9 cellular contexts compared by ENCODE assay signal in genomic region chr17:62626719-62627218, GRCh38. TPM values are rescaled to one million over a fixed set of nuclear protein-coding genes. Genes with fewer than 3 reads are reported as not detected.
DNase-seq lines count a peak whose midpoint lies in the region; ATAC-seq and TF ChIP-seq lines count a peak whose summit lies in the region.
"Had no signal": no experiment of that assay in that cellular context is flagged by ENCODE, and none has a peak within 500 bp of the region (broad histone marks: within the 10 kb centered on the region; RNA-seq: fewer than 3 reads in every experiment).

No MANE protein-coding gene starts in this region.

- H3K27ac ChIP-seq in neural progenitor cell = no peak overlapping the region
- H3K27ac ChIP-seq: foreskin keratinocyte had no signal

- H3K36me3 Mint-ChIP-seq in activated naive CD4-positive, alpha-beta T cell treated with anti-CD3 and anti-CD28 coated beads, Interleukin-2, amount 10 ng/mL, durations not matched to agents 7 days and 5 days = no peaks in the 10 kb centered on the region
- peaks cover 1% of the 10 kb centered on the region for H3K36me3 Mint-ChIP-seq in T-helper 2 cell treated with Interferon-gamma antibody and Interleukin-4, amounts not matched to agents 5 μg/mL and 100 μg/mL, for 36 hours (ENCODE audit: low read depth)
- H3K36me3 Mint-ChIP-seq in neural progenitor cell = peaks cover 2% of the 10 kb centered on the region

- no peak overlapping the region for H3K27ac Mint-ChIP-seq in activated naive CD4-positive, alpha-beta T cell treated with anti-CD3 and anti-CD28 coated beads, Interleukin-2, amount 10 ng/mL, durations not matched to agents 7 days and 5 days
- no peak overlapping the region for H3K27ac Mint-ChIP-seq in T-helper 2 cell treated with Interferon-gamma antibody and Interleukin-4, amounts not matched to agents 5 μg/mL and 100 μg/mL, for 36 hours
- peak overlapping the region; percentile 86 for H3K27ac Mint-ChIP-seq in neural progenitor cell

- peaks cover 31% of the 10 kb centered on the region for H3K4me1 ChIP-seq in neural progenitor cell
- H3K4me1 ChIP-seq: foreskin keratinocyte had no signal

- no peaks in the 10 kb centered on the region for H3K27me3 ChIP-seq in neural progenitor cell
- H3K27me3 ChIP-seq: foreskin keratinocyte had no signal

- peaks cover 39% of the 10 kb centered on the region for H3K79me2 ChIP-seq in neural progenitor cell (ENCODE audit: low read depth)

- no peaks in the 10 kb centered on the region for H3K9me3 Mint-ChIP-seq in activated naive CD4-positive, alpha-beta T cell treated with anti-CD3 and anti-CD28 coated beads, Interleukin-2, amount 10 ng/mL, durations not matched to agents 7 days and 5 days
- H3K9me3 Mint-ChIP-seq in T-helper 2 cell treated with Interferon-gamma antibody and Interleukin-4, amounts not matched to agents 5 μg/mL and 100 μg/mL, for 36 hours = no peaks in the 10 kb centered on the region
- no peaks in the 10 kb centered on the region for H3K9me3 Mint-ChIP-seq in neural progenitor cell

- H3K9me3 ChIP-seq in neural progenitor cell (ENCODE audit: low read depth) = no peaks in the 10 kb centered on the region

- CTCF ChIA-PET in activated naive CD4-positive, alpha-beta T cell treated with anti-CD3 and anti-CD28 coated beads, Interleukin-2, amount 10 ng/mL, durations not matched to agents 7 days and 5 days (lab: Charles Lee) = no interaction called here

- TF ChIP-seq CTCF in fibroblast of the aortic adventitia (IDR thresholded peaks at IDR 0.05; ENCODE audit: insufficient read depth, low read length) (no peak), neural progenitor cell (IDR thresholded peaks at IDR 0.05) (no peak)

- H3K4me2 ChIP-seq in neural progenitor cell = peak overlapping the region; percentile 87

- H3K4me1 Mint-ChIP-seq in activated naive CD4-positive, alpha-beta T cell treated with anti-CD3 and anti-CD28 coated beads, Interleukin-2, amount 10 ng/mL, durations not matched to agents 7 days and 5 days = peaks cover 7% of the 10 kb centered on the region
- H3K4me1 Mint-ChIP-seq in T-helper 2 cell treated with Interferon-gamma antibody and Interleukin-4, amounts not matched to agents 5 μg/mL and 100 μg/mL, for 36 hours (ENCODE audit: low read depth) = peaks cover 5% of the 10 kb centered on the region
- H3K4me1 Mint-ChIP-seq in neural progenitor cell = peaks cover 31% of the 10 kb centered on the region

- no peak for DNase-seq in activated naive CD4-positive, alpha-beta T cell treated with anti-CD3 and anti-CD28 coated beads, Interleukin-2, amount 10 ng/mL, durations not matched to agents 7 days and 5 days
- no peak for DNase-seq in activated naive CD4-positive, alpha-beta T cell treated with Interleukin-2 at 50 U/mL for 16 hours
- DNase-seq in T-helper 2 cell treated with Interferon-gamma antibody and Interleukin-4, amounts not matched to agents 5 μg/mL and 100 μg/mL, for 36 hours (ENCODE audit: low spot score) = no peak
- DNase-seq in fibroblast of the aortic adventitia (ENCODE audit: low read depth) (peak; percentile 93), neural progenitor cell (ENCODE audit: low spot score) (peak; percentile 89), GM19238 (ENCODE audit: insufficient read length, low spot score) (no peak)

- peak overlapping the region; percentile 84 for H3K4me3 ChIP-seq in fibroblast of the aortic adventitia (ENCODE audit: low read depth, low read length)
- H3K4me3 ChIP-seq in neural progenitor cell = peak overlapping the region; percentile 83

- no peak overlapping the region for H3K9ac ChIP-seq in neural progenitor cell

- peaks cover 31% of the 10 kb centered on the region for H3F3A ChIP-seq in neural progenitor cell (ENCODE audit: low read depth)

- H4K20me1 ChIP-seq in neural progenitor cell (ENCODE audit: low read depth) = peaks cover 25% of the 10 kb centered on the region

- peak overlapping the region; percentile 72 for H3K4me3 Mint-ChIP-seq in activated naive CD4-positive, alpha-beta T cell treated with anti-CD3 and anti-CD28 coated beads, Interleukin-2, amount 10 ng/mL, durations not matched to agents 7 days and 5 days
- peak overlapping the region; percentile 38 for H3K4me3 Mint-ChIP-seq in T-helper 2 cell treated with Interferon-gamma antibody and Interleukin-4, amounts not matched to agents 5 μg/mL and 100 μg/mL, for 36 hours
- peak overlapping the region; percentile 89 for H3K4me3 Mint-ChIP-seq in neural progenitor cell

- H2AFZ ChIP-seq in neural progenitor cell (replicated peaks) = peak overlapping the region; percentile 74

- no peaks in the 10 kb centered on the region for H3K36me3 ChIP-seq in neural progenitor cell

- H3K27me3 Mint-ChIP-seq in activated naive CD4-positive, alpha-beta T cell treated with anti-CD3 and anti-CD28 coated beads, Interleukin-2, amount 10 ng/mL, durations not matched to agents 7 days and 5 days = peaks cover 68% of the 10 kb centered on the region
- peaks cover 33% of the 10 kb centered on the region for H3K27me3 Mint-ChIP-seq in T-helper 2 cell treated with Interferon-gamma antibody and Interleukin-4, amounts not matched to agents 5 μg/mL and 100 μg/mL, for 36 hours (ENCODE audit: low read depth)
- H3K27me3 Mint-ChIP-seq in neural progenitor cell (ENCODE audit: insufficient read depth, low read depth) = peaks cover 16% of the 10 kb centered on the region

- ATAC-seq in GM21737 (IDR thresholded peaks at IDR 0.05; ENCODE audit: unreplicated experiment) (no peak), GM19397 (IDR thresholded peaks at IDR 0.05; ENCODE audit: unreplicated experiment) (no peak)

RNA-seq across cellular contexts. Expression of gene MRC2, which starts 0.7 kb away (rescaled TPM):
- 170 and 245 TPM in 2 replicates for total RNA-seq in fibroblast of the aortic adventitia (ENCODE audit: low replicate concordance)
- total RNA-seq in neural progenitor cell (ENCODE audit: low replicate concordance) = 24.6 and 88.2 TPM in 2 replicates

Comparison
In these comparisons a context has a peak if more than half of its experiments do, and no peak if none do; other contexts are left out.
1. DNase-seq: peak in fibroblast of the aortic adventitia (single experiment) and neural progenitor cell (single experiment); none in activated naive CD4-positive, alpha-beta T cell treated with anti-CD3 and anti-CD28 coated beads, Interleukin-2, amount 10 ng/mL, durations not matched to agents 7 days and 5 days (single experiment), activated naive CD4-positive, alpha-beta T cell treated with Interleukin-2 at 50 U/mL for 16 hours (single experiment), T-helper 2 cell treated with Interferon-gamma antibody and Interleukin-4, amounts not matched to agents 5 μg/mL and 100 μg/mL, for 36 hours (single experiment) and GM19238 (single experiment).
2. H3K4me3 Mint-ChIP-seq: peak in every context shown above with its lines; median percentile 89 in neural progenitor cell; 72 in activated naive CD4-positive, alpha-beta T cell treated with anti-CD3 and anti-CD28 coated beads, Interleukin-2, amount 10 ng/mL, durations not matched to agents 7 days and 5 days; 38 in T-helper 2 cell treated with Interferon-gamma antibody and Interleukin-4, amounts not matched to agents 5 μg/mL and 100 μg/mL, for 36 hours.